In the genomic region with DNA sequence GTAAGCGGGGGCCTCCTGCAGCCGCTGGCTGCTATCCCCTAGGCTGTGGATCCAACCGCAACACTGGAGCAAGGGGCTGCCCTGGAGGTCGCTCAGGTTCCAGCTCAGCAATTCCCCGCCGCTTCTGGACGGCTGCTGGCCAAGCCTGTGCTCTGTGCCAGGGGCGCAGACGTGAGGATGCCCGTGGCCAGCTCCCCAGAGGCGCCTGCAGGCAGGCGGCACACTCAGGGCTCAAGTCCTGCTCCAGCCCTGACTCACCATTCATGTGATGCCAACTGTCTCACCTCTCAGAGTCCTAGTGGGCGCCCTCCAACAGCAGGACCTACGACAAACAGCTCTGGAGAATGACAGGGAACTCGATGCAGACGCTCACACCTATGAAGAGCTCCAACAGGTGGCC, we compare ENCODE assay signal across 18 cellular contexts. TPM values are rescaled to one million over a fixed set of nuclear protein-coding genes. Genes with fewer than 3 reads are reported as not detected.
DNase-seq lines count a peak whose midpoint lies in the region; ATAC-seq and TF ChIP-seq lines count a peak whose summit lies in the region.
"Had no signal": no experiment of that assay in that cellular context is flagged by ENCODE, and none has a peak within 500 bp of the region (broad histone marks: within the 10 kb centered on the region; RNA-seq: fewer than 3 reads in every experiment).

No MANE protein-coding gene starts in this region.

- H3K36me3 Mint-ChIP-seq in H9 (ENCODE audit: insufficient read depth in 1 of 3, low read depth in 3 of 3) = peaks cover 11 to 29% (median 20%) of the 10 kb centered on the region in 3 experiments; a peak in 6 of 7 replicates

- no peak overlapping the region for H4K91ac ChIP-seq in H9 (ENCODE audit: insufficient read length, low read depth, low read length)

- H3K4me1 Mint-ChIP-seq in H9 = peaks cover 15 to 32% of the 10 kb centered on the region in 2 experiments
- H3K4me1 Mint-ChIP-seq: activated B cell treated with CpG ODN at 0.5 μM for 24 hours had no signal

- H3T11ph ChIP-seq in H9 (ENCODE audit: low read length) = no peak overlapping the region

- TF ChIP-seq CTCF in H9 (conservative IDR thresholded peaks at IDR 0.05) = no peak
- no peak for TF ChIP-seq CTCF in ascending aorta (IDR thresholded peaks at IDR 0.05)
- TF ChIP-seq CTCF in right atrium auricular region (IDR thresholded peaks at IDR 0.05) = no peak

- peak overlapping the region; percentile 63 to 94 (median 71); a peak in 6 of 7 replicates for H3K27ac Mint-ChIP-seq in H9
- H3K27ac Mint-ChIP-seq: activated B cell treated with CpG ODN at 0.5 μM for 24 hours; activated naive CD4-positive, alpha-beta T cell treated with anti-CD3 and anti-CD28 coated beads, Interleukin-2, amount 50 U/mL, for 24 hours had no signal

- H3K23me2 ChIP-seq in H9 (ENCODE audit: insufficient read length, low read depth, low read length, poor library complexity, severe bottlenecking) = no peaks in the 10 kb centered on the region

- no peaks in the 10 kb centered on the region; the same call in 1 of the 2 replicates for H3K79me2 ChIP-seq in H9 (ENCODE audit: insufficient read depth, low read length)

- no peak overlapping the region for H2BK15ac ChIP-seq in H9 (ENCODE audit: low read depth, low read length)

- no peak overlapping the region for H4K8ac ChIP-seq in H9 (replicated peaks; ENCODE audit: insufficient read length, low read depth, low read length)

- intact Hi-C loops in ascending aorta (cut with DNase I) = loop anchor here (5.0 kb wide), 1 partner anchor 34 kb away; no protein-coding TSS in a partner anchor
- intact Hi-C loops in posterior vena cava (cut with DNase I) = no loop called here

- H2BK5ac ChIP-seq in H9 (ENCODE audit: insufficient read length, low read length) = no peak overlapping the region

- no peak overlapping the region for H3K9ac ChIP-seq in H9 (ENCODE audit: extremely low read depth, insufficient read length, low read length)

- H2AFZ ChIP-seq in H9 (ENCODE audit: low read length) = no peak overlapping the region

- no peak overlapping the region for H2BK120ac ChIP-seq in H9 (ENCODE audit: low read depth, low read length, poor library complexity, severe bottlenecking)

- H3K27me3 Mint-ChIP-seq in H9 (ENCODE audit: low read depth) = no peaks in the 10 kb centered on the region
- H3K27me3 Mint-ChIP-seq: activated B cell treated with CpG ODN at 0.5 μM for 24 hours; activated naive CD4-positive, alpha-beta T cell treated with anti-CD3 and anti-CD28 coated beads, Interleukin-2, amount 50 U/mL, for 24 hours; naive thymus-derived CD4-positive, alpha-beta T cell had no signal

- no peak overlapping the region for H3K18ac ChIP-seq in H9 (ENCODE audit: insufficient read length, low read depth, low read length)

- H2AK5ac ChIP-seq in H9 (ENCODE audit: insufficient read length, low read length) = no peak overlapping the region

- H4K5ac ChIP-seq in H9 (ENCODE audit: insufficient read length, low read depth, low read length) = no peak overlapping the region

- no peak overlapping the region for H3K4ac ChIP-seq in H9 (ENCODE audit: low read depth, low read length)

- H3K4me2 ChIP-seq in H9 (ENCODE audit: insufficient read depth, insufficient read length, low read length) = no peak overlapping the region

- H3K14ac ChIP-seq in H9 (ENCODE audit: insufficient read depth, low read length) = no peak overlapping the region

- H3K79me1 ChIP-seq in H9 (ENCODE audit: insufficient read depth, low read depth, low read length, poor library complexity, severe bottlenecking) = no peaks in the 10 kb centered on the region

- no peak overlapping the region for H3K27ac ChIP-seq in H9 (ENCODE audit: insufficient read length, low read depth, low read length)
- H3K27ac ChIP-seq in ascending aorta = peak overlapping the region; percentile 44 to 70
- peak overlapping the region; percentile 70 to 71 for H3K27ac ChIP-seq in right atrium auricular region

- DNase-seq in H9 (no peak), ascending aorta (ENCODE audit: low spot score in 2 of 2) (no peak), right atrium auricular region (ENCODE audit: low spot score) (no peak), posterior vena cava (ENCODE audit: low spot score) (peak; percentile 66), NCI-H2029 treated with DMSO at 0.1 percent for 48 hours (lab: John Stamatoyannopoulos, UW) (no peak)
- no peak for DNase-seq in activated CD8-positive, alpha-beta memory T cell treated with anti-CD3 and anti-CD28 coated beads for 24 hours
- DNase-seq: activated B cell treated with CpG ODN at 0.5 μM for 24 hours; Caco-2; central memory CD4-positive, alpha-beta T cell; effector CD8-positive, alpha-beta T cell; HCEC 1CT; naive thymus-derived CD4-positive, alpha-beta T cell; NCI-H446; retina; SHP77 had no signal

- H3K27me3 ChIP-seq in H9 (ENCODE audit: insufficient read depth, low read length) (no peaks in the 10 kb centered on the region), ascending aorta (no peaks in the 10 kb centered on the region), right atrium auricular region (no peaks in the 10 kb centered on the region)

- no peaks in the 10 kb centered on the region for H3K4me1 ChIP-seq in H9 (ENCODE audit: insufficient read depth, low read length)
- peaks cover 17 to 23% of the 10 kb centered on the region in 2 donors for H3K4me1 ChIP-seq in ascending aorta
- peaks cover 0 to 58% of the 10 kb centered on the region in 2 donors for H3K4me1 ChIP-seq in right atrium auricular region
- H3K4me1 ChIP-seq: Caco-2 had no signal

- H3K9me3 Mint-ChIP-seq in H9 = no peaks in the 10 kb centered on the region; a peak in 1 of 5 replicates
- H3K9me3 Mint-ChIP-seq: activated B cell treated with CpG ODN at 0.5 μM for 24 hours; activated naive CD4-positive, alpha-beta T cell treated with anti-CD3 and anti-CD28 coated beads, Interleukin-2, amount 50 U/mL, for 24 hours had no signal

- H3K23ac ChIP-seq in H9 (ENCODE audit: insufficient read length, low read depth, low read length) = no peak overlapping the region

- WGBS in H9 (ENCODE audit: extremely low coverage, insufficient read length, low lambda C conversion rate) = no CpG with 5 or more reads among the region's 16 CpGs

- H3K9me3 ChIP-seq in H9 (ENCODE audit: control insufficient read depth, low read depth, low read length) = no peaks in the 10 kb centered on the region
- no peaks in the 10 kb centered on the region for H3K9me3 ChIP-seq in ascending aorta
- H3K9me3 ChIP-seq in right atrium auricular region = no peaks in the 10 kb centered on the region
- H3K9me3 ChIP-seq: Caco-2 had no signal

- no peak overlapping the region for H2BK12ac ChIP-seq in H9 (ENCODE audit: insufficient read length, low read depth, low read length)

- no peak for ATAC-seq in HG02763 (IDR thresholded peaks at IDR 0.05; ENCODE audit: unreplicated experiment)
- ATAC-seq in HG03432 (IDR thresholded peaks at IDR 0.05; ENCODE audit: unreplicated experiment) = no peak
- ATAC-seq: naive thymus-derived CD4-positive, alpha-beta T cell had no signal

- peaks cover 0 to 8% of the 10 kb centered on the region in 2 donors for H3K36me3 ChIP-seq in ascending aorta
- no peaks in the 10 kb centered on the region for H3K36me3 ChIP-seq in right atrium auricular region

- no peak overlapping the region for H3K4me3 ChIP-seq in ascending aorta
- no peak overlapping the region for H3K4me3 ChIP-seq in right atrium auricular region

- no peak overlapping the region for H2BK20ac ChIP-seq in H9 (ENCODE audit: low read depth, low read length, poor library complexity, severe bottlenecking)

- H3K56ac ChIP-seq in H9 (ENCODE audit: insufficient read length, low read depth, low read length) = no peak overlapping the region

- no peaks in the 10 kb centered on the region for H4K20me1 ChIP-seq in H9 (ENCODE audit: control insufficient read depth, insufficient read depth, insufficient read length)

- H3K4me3 Mint-ChIP-seq in H9 = no peak overlapping the region
- H3K4me3 Mint-ChIP-seq: activated B cell treated with CpG ODN at 0.5 μM for 24 hours; activated naive CD4-positive, alpha-beta T cell treated with anti-CD3 and anti-CD28 coated beads, Interleukin-2, amount 50 U/mL, for 24 hours; naive thymus-derived CD4-positive, alpha-beta T cell had no signal

RNA-seq across cellular contexts. Expression of a gene that starts 31.6 kb away (rescaled TPM):
- total RNA-seq in H9 (2021) (18.2 and 18.4 TPM in 2 replicates), ascending aorta (12.6 TPM), right atrium auricular region (1 to 10 TPM; 4.1 TPM), posterior vena cava (10 to 100 TPM; 10.0 to 10.3 TPM)
